Comparison of ENCODE assay signal across 9 cellular contexts in the genomic region with DNA sequence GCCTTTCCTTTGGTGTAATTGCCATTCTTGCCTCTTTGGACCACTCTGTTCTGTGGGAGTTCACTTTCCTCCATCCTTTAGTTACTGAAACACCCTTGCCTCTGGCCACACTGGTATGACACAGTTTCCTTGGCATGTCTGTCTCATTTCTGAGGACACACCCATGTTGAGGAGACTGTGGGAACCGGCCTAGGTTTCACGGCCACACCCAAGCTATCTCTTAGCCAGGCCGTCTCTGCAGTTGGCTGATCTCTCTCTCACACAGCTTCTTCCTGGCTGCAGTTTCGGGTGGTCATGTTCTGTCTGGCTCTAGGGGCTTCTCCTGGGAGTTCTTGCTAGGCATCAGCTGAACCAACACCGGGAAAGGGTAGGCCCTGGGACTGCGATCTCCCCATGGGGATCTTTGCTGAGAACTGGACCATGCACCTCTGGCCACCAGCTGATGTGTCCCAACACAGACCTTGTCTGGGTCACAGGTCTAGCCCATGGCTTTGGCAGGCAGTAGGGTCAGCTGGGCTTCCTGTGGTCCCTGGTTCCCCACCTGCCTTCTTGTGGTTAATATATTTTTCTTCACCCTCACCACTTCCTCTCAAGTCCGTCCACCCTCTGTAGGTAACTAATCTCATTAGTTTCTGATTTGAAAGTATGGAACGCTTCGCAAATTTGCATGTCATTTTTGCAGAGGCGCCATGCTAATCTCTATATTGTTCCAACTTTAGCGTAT. TPM values are rescaled to one million over a fixed set of nuclear protein-coding genes. Genes with fewer than 3 reads are reported as not detected.
A peak's percentile ranks its signal among the peaks of the same experiment; 100 is the strongest.
DNase-seq lines count a peak whose midpoint lies in the region; ATAC-seq and TF ChIP-seq lines count a peak whose summit lies in the region.
"Had no signal": no experiment of that assay in that cellular context is flagged by ENCODE, and none has a peak within 500 bp of the region (broad histone marks: within the 10 kb centered on the region; RNA-seq: fewer than 3 reads in every experiment).

No MANE protein-coding gene starts in this region.

- H3K27me3 Mint-ChIP-seq in Caco-2 (ENCODE audit: insufficient read depth, unreplicated experiment), result no peaks in the 10 kb centered on the region
- H3K27me3 Mint-ChIP-seq in naive thymus-derived CD4-positive, alpha-beta T cell, result no peaks in the 10 kb centered on the region

- H3K4me3 ChIP-seq in Caco-2 (ENCODE audit: low read depth, low read length), result no peak overlapping the region
- no peak overlapping the region for H3K4me3 ChIP-seq in astrocyte of the spinal cord (ENCODE audit: low read depth, low read length)
- no peak overlapping the region for H3K4me3 ChIP-seq in naive thymus-derived CD4-positive, alpha-beta T cell (ENCODE audit: low read length)
- no peak overlapping the region for H3K4me3 ChIP-seq in tibial nerve

- intact Hi-C loops in Caco-2 (cut with micrococcal nuclease; ENCODE audit: unreplicated experiment), result no loop called here
- intact Hi-C loops in naive thymus-derived CD4-positive, alpha-beta T cell (cut with micrococcal nuclease), result no loop called here
- intact Hi-C loops in posterior vena cava (cut with DNase I), result no loop called here

- H3K4me1 Mint-ChIP-seq in Caco-2 (ENCODE audit: low read depth, unreplicated experiment), result peaks cover 41% of the 10 kb centered on the region
- peaks cover 0 to 17% (median 7%) of the 10 kb centered on the region in 7 donors for H3K4me1 Mint-ChIP-seq in naive thymus-derived CD4-positive, alpha-beta T cell

- peak in 1 of 2 donors; percentile 34 for TF ChIP-seq EP300 in tibial nerve (IDR thresholded peaks at IDR 0.05)

- 78 to 82% methylated on average over 11 of the region's 11 CpGs for WGBS in tibial nerve, 2 donors

- H3K36me3 ChIP-seq in Caco-2 (ENCODE audit: control insufficient read depth, insufficient read depth, low read length) (peaks cover 5% of the 10 kb centered on the region), tibial nerve (peaks cover 0 to 88% (median 0%) of the 10 kb centered on the region in 3 donors)
- no peaks in the 10 kb centered on the region for H3K36me3 ChIP-seq in naive thymus-derived CD4-positive, alpha-beta T cell (ENCODE audit: control insufficient read depth in 2 of 3, insufficient read depth in 3 of 3, low read length in 3 of 3)

- peaks cover 8% of the 10 kb centered on the region for H3K9me3 Mint-ChIP-seq in Caco-2 (ENCODE audit: unreplicated experiment)
- peaks cover 0 to 3% (median 0%) of the 10 kb centered on the region in 11 donors for H3K9me3 Mint-ChIP-seq in naive thymus-derived CD4-positive, alpha-beta T cell

- CTCF ChIA-PET in Caco-2 (lab: Charles Lee), result interaction anchor here (1.3 kb wide), 1 partner anchor 246 kb away, joined by 3 read pairs; no protein-coding TSS in a partner anchor
- CTCF ChIA-PET in naive thymus-derived CD4-positive, alpha-beta T cell (lab: Charles Lee), result no interaction called here

- H3K4me1 ChIP-seq in Caco-2 (peaks cover 56% of the 10 kb centered on the region), tibial nerve (peaks cover 0 to 16% (median 8%) of the 10 kb centered on the region in 4 donors)
- peaks cover 0 to 8% of the 10 kb centered on the region in 2 donors for H3K4me1 ChIP-seq in naive thymus-derived CD4-positive, alpha-beta T cell (ENCODE audit: control insufficient read depth in 2 of 2, insufficient read depth in 2 of 2, low read length in 2 of 2)

- H3K36me3 Mint-ChIP-seq in Caco-2 (ENCODE audit: insufficient read depth, unreplicated experiment), result no peaks in the 10 kb centered on the region
- peaks cover 0 to 10% (median 6%) of the 10 kb centered on the region in 5 donors for H3K36me3 Mint-ChIP-seq in naive thymus-derived CD4-positive, alpha-beta T cell

- no peak overlapping the region for H3K4me3 Mint-ChIP-seq in Caco-2 (ENCODE audit: unreplicated experiment)
- peak overlapping the region in 1 of 10 donors; percentile 61 for H3K4me3 Mint-ChIP-seq in naive thymus-derived CD4-positive, alpha-beta T cell

- ATAC-seq in HG03460 (IDR thresholded peaks at IDR 0.05; ENCODE audit: unreplicated experiment), result peak; percentile 95
- ATAC-seq in naive thymus-derived CD4-positive, alpha-beta T cell, result peak; percentile 16

- in situ Hi-C loops in astrocyte of the spinal cord (cut with HindIII; ENCODE audit: low sequenced_read_pairs), result no loop called here

- DNase-seq in Caco-2 (peak; percentile 34 to 82), GM20000 (ENCODE audit: low spot score) (peak; percentile 58), astrocyte of the spinal cord (ENCODE audit: low read depth, low spot score) (peak; percentile 75), tibial nerve (ENCODE audit: low spot score in 2 of 2) (no peak), posterior vena cava (ENCODE audit: low spot score) (no peak), iPS-NIHi7 (ENCODE audit: extremely low spot score) (no peak)
- DNase-seq in naive thymus-derived CD4-positive, alpha-beta T cell, result no peak

- H3K27ac Mint-ChIP-seq in Caco-2 (ENCODE audit: unreplicated experiment), result peak overlapping the region; percentile 62
- no peak overlapping the region for H3K27ac Mint-ChIP-seq in naive thymus-derived CD4-positive, alpha-beta T cell

- POLR2A ChIA-PET in Caco-2 (lab: Charles Lee), result interaction anchor here (0.5 kb wide), 1 partner anchor 162 kb away, joined by 6 read pairs; no protein-coding TSS in a partner anchor
- POLR2A ChIA-PET in naive thymus-derived CD4-positive, alpha-beta T cell (lab: Charles Lee), result no interaction called here

- TF ChIP-seq POLR2A in tibial nerve (IDR thresholded peaks at IDR 0.05), result no peak

- H3K27ac ChIP-seq in naive thymus-derived CD4-positive, alpha-beta T cell (ENCODE audit: low read depth, low read length), result no peak overlapping the region
- H3K27ac ChIP-seq in tibial nerve, result peak overlapping the region in 2 of 4 donors; percentile 49 to 68
- H3K27ac ChIP-seq: KMS-11 had no signal

- TSS peak; percentile 70 for BruUV-seq in Caco-2 (replicated peaks; lab: Mats Ljungman, UMichigan)

- H3K27me3 ChIP-seq in Caco-2 (replicated peaks; ENCODE audit: control insufficient read depth, insufficient read depth, low read length) (no peaks in the 10 kb centered on the region), tibial nerve (no peaks in the 10 kb centered on the region)
- H3K27me3 ChIP-seq in naive thymus-derived CD4-positive, alpha-beta T cell (ENCODE audit: control insufficient read depth in 2 of 2, insufficient read depth in 2 of 2, low read length in 2 of 2), result no peaks in the 10 kb centered on the region

- TF ChIP-seq CTCF in Caco-2 (IDR thresholded peaks at IDR 0.05; ENCODE audit: insufficient read depth in 1 of 2, low read depth in 1 of 2, low read length in 1 of 2, severe bottlenecking in 1 of 2, unreplicated experiment in 1 of 2) (no peak), GM20000 (IDR thresholded peaks at IDR 0.05; ENCODE audit: extremely low read depth, missing control alignments) (no peak), astrocyte of the spinal cord (IDR thresholded peaks at IDR 0.05; ENCODE audit: low read depth, low read length) (no peak), tibial nerve (IDR thresholded peaks at IDR 0.05) (no peak)

- H3K9me3 ChIP-seq in Caco-2 (no peaks in the 10 kb centered on the region), tibial nerve (no peaks in the 10 kb centered on the region)
- no peaks in the 10 kb centered on the region for H3K9me3 ChIP-seq in naive thymus-derived CD4-positive, alpha-beta T cell (ENCODE audit: control insufficient read depth in 2 of 3, low read length in 3 of 3)

RNA-seq across cellular contexts. Expression of a gene that starts 24.9 kb away (rescaled TPM):
- 0.70 and 0.86 TPM in 2 replicates for total RNA-seq in Caco-2 (2022)
- 1 to 10 TPM in 1 of 5 experiments, under 1 TPM in 3, not detected in 1; 0.43 to 1.8 (median 0.80) TPM for total RNA-seq in naive thymus-derived CD4-positive, alpha-beta T cell
- polyA plus RNA-seq in naive thymus-derived CD4-positive, alpha-beta T cell, result under 1 TPM; 0.46 to 0.47 TPM
- 10 to 100 TPM; 28.8 to 73.7 (median 62.7) TPM for total RNA-seq in tibial nerve
- 10 to 100 TPM; 10.7 to 11.0 TPM for total RNA-seq in posterior vena cava

RNA-seq across cellular contexts. Expression of a gene that starts 54.9 kb away (rescaled TPM):
- total RNA-seq in Caco-2 (2022) (252 and 264 TPM in 2 replicates), tibial nerve (100 to 1,000 TPM; 146 to 200 (median 166) TPM), posterior vena cava (100 to 1,000 TPM; 223 to 231 TPM)
- 100 to 1,000 TPM; 168 to 217 (median 181) TPM for total RNA-seq in naive thymus-derived CD4-positive, alpha-beta T cell
- polyA plus RNA-seq in naive thymus-derived CD4-positive, alpha-beta T cell, result 100 to 1,000 TPM; 146 to 164 TPM

Comparison
In these comparisons a context has a peak if more than half of its experiments do, and no peak if none do; other contexts are left out.
1. DNase-seq: peak in Caco-2 (2 of 2), GM20000 (single experiment) and astrocyte of the spinal cord (single experiment); none in naive thymus-derived CD4-positive, alpha-beta T cell (0 of 9), tibial nerve (0 of 2), posterior vena cava (single experiment) and iPS-NIHi7 (single experiment).